In the genomic region with DNA sequence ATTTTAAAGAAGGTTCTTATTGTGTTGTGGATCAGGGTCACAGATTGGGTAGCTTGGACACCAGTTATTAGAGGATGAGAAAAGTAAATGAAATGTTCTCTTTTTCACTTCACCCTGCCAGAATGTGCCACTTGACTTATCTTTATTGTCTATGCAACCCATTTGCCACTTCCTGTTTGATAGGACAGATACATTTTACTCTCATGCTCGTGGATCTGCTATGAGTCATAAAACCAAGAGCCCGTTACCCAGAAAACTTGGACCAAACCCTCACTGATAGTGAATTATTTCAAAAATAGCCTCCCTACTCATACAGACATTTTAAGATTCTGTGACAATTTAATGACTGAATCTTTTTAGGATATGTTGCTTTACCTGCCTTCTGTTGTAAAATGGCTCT, we compare ENCODE assay signal across 2 cellular contexts.
TF ChIP-seq lines count a peak whose summit lies in the region.

No MANE protein-coding gene starts in this region.

TF ChIP-seq in A549, 52 proteins besides CTCF, POLR2A, EP300 and RAD21 (continued from another document):
- TF ChIP-seq RNF2 (IDR thresholded peaks at IDR 0.05; ENCODE audit: borderline replicate concordance, low read depth) (no peak), HEYL (CRISPR knock-in tag; IDR thresholded peaks at IDR 0.05) (no peak), NR3C1 (IDR thresholded peaks at IDR 0.05) (no peak), HOXA7 (CRISPR knock-in tag; IDR thresholded peaks at IDR 0.05) (no peak), FOXS1 (CRISPR knock-in tag; IDR thresholded peaks at IDR 0.05) (no peak), TP53 (CRISPR knock-in tag; IDR thresholded peaks at IDR 0.05) (no peak), SREBF2 (IDR thresholded peaks at IDR 0.05) (no peak), RARB (CRISPR knock-in tag; IDR thresholded peaks at IDR 0.05) (no peak), NPAS2 (CRISPR knock-in tag; IDR thresholded peaks at IDR 0.05; ENCODE audit: borderline replicate concordance) (no peak), RCOR1 (IDR thresholded peaks at IDR 0.05; ENCODE audit: low read depth, low read length) (no peak), KDM5A (IDR thresholded peaks at IDR 0.05) (no peak), ZFP36 (IDR thresholded peaks at IDR 0.05; ENCODE audit: borderline replicate concordance, partially characterized antibody) (no peak), BHLHE40 (IDR thresholded peaks at IDR 0.05; ENCODE audit: low read depth, low read length) (no peak)
- TF ChIP-seq, protein P1, sequence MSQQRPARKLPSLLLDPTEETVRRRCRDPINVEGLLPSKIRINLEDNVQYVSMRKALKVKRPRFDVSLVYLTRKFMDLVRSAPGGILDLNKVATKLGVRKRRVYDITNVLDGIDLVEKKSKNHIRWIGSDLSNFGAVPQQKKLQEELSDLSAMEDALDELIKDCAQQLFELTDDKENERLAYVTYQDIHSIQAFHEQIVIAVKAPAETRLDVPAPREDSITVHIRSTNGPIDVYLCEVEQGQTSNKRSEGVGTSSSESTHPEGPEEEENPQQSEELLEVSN (IDR thresholded peaks at IDR 0.05; ENCODE audit: borderline replicate concordance, low read depth) = no peak
- TF ChIP-seq, protein P2, sequence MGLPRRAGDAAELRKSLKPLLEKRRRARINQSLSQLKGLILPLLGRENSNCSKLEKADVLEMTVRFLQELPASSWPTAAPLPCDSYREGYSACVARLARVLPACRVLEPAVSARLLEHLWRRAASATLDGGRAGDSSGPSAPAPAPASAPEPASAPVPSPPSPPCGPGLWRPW (IDR thresholded peaks at IDR 0.05) = no peak

TF ChIP-seq in GM23338, 12 proteins besides CTCF, POLR2A, EP300 and RAD21 (continued from another document):
- no peak for TF ChIP-seq ZNF462 (CRISPR knock-in tag; IDR thresholded peaks at IDR 0.05)
- no peak for TF ChIP-seq POLR2AphosphoS5 (IDR thresholded peaks at IDR 0.05; ENCODE audit: low read depth)
- TF ChIP-seq ZNF114 (CRISPR knock-in tag; IDR thresholded peaks at IDR 0.05) = no peak
- TF ChIP-seq, protein P3, sequence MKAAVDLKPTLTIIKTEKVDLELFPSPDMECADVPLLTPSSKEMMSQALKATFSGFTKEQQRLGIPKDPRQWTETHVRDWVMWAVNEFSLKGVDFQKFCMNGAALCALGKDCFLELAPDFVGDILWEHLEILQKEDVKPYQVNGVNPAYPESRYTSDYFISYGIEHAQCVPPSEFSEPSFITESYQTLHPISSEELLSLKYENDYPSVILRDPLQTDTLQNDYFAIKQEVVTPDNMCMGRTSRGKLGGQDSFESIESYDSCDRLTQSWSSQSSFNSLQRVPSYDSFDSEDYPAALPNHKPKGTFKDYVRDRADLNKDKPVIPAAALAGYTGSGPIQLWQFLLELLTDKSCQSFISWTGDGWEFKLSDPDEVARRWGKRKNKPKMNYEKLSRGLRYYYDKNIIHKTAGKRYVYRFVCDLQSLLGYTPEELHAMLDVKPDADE (IDR thresholded peaks at IDR 0.05) = no peak
- no peak for TF ChIP-seq JUNB (IDR thresholded peaks at IDR 0.05; ENCODE audit: unreplicated experiment)
- no peak for TF ChIP-seq REST (IDR thresholded peaks at IDR 0.05; ENCODE audit: unreplicated experiment)
- no peak for TF ChIP-seq CREB1 (CRISPR knock-in tag; IDR thresholded peaks at IDR 0.05; ENCODE audit: low read depth)
